Comparison of ENCODE assay signal across 21 cellular contexts in genomic region chr3:13393427-13394360, GRCh38. TPM values are rescaled to one million over a fixed set of nuclear protein-coding genes. Genes with fewer than 3 reads are reported as not detected.
"Had no signal": no experiment of that assay in that cellular context is flagged by ENCODE, and none has a peak within 500 bp of the region (broad histone marks: within the 10 kb centered on the region; RNA-seq: fewer than 3 reads in every experiment).

No MANE protein-coding gene starts in this region.

- H3K4me3 ChIP-seq: prostate gland, spleen, tibial artery had no signal

- H3K4me1 Mint-ChIP-seq: brain had no signal

- H3K4me3 Mint-ChIP-seq: activated CD4-positive, alpha-beta T cell treated with anti-CD3 and anti-CD28 coated beads, Interleukin-2, amount 10 ng/mL, durations not matched to agents 24 days and 14 days; activated T-cell treated with anti-CD3 and anti-CD28 coated beads, Interleukin-2, amount 50 U/mL, for 24 hours; brain; immature natural killer cell; natural killer cell; stimulated activated naive CD8-positive, alpha-beta T cell treated with anti-CD3 and anti-CD28 coated beads, Interleukin-15, amount 100 ng/mL, for 72 hours had no signal

- H3K4me1 ChIP-seq: foreskin keratinocyte, prostate gland, spleen, tibial artery had no signal

- H3K27ac ChIP-seq: foreskin keratinocyte, prostate gland, spleen, tibial artery, VCaP had no signal

- DNase-seq: activated CD4-positive, alpha-beta T cell treated with anti-CD3 and anti-CD28 coated beads, Interleukin-2, amount 10 ng/mL, durations not matched to agents 24 days and 14 days; activated CD8-positive, alpha-beta memory T cell treated with anti-CD3 and anti-CD28 coated beads for 24 hours; activated CD8-positive, alpha-beta memory T cell treated with anti-CD3 and anti-CD28 coated beads, Interleukin-2, amount 50 U/mL, for 4 hours; activated naive CD4-positive, alpha-beta T cell treated with anti-CD3 and anti-CD28 coated beads, Interleukin-2, amount 50 U/mL, for 16 hours; activated T-cell treated with anti-CD3 and anti-CD28 coated beads, Interleukin-2, amount 50 U/mL, for 24 hours; aorta; effector CD8-positive, alpha-beta T cell; foreskin keratinocyte; immature natural killer cell; kidney glomerular epithelial cell; left ventricle myocardium superior; midbrain; natural killer cell; spleen; stimulated activated CD4-positive, alpha-beta T cell treated with anti-CD3 and anti-CD28 coated beads, Interleukin-4, amount 100 ng/mL, for 24 hours; stimulated activated naive CD8-positive, alpha-beta T cell treated with anti-CD3 and anti-CD28 coated beads, Interleukin-15, amount 100 ng/mL, for 72 hours; tibial artery had no signal

- H3K36me3 ChIP-seq: prostate gland had no signal

- H3K27me3 Mint-ChIP-seq: activated CD4-positive, alpha-beta T cell treated with anti-CD3 and anti-CD28 coated beads, Interleukin-2, amount 10 ng/mL, durations not matched to agents 24 days and 14 days; activated T-cell treated with anti-CD3 and anti-CD28 coated beads, Interleukin-2, amount 50 U/mL, for 24 hours; brain; stimulated activated naive CD8-positive, alpha-beta T cell treated with anti-CD3 and anti-CD28 coated beads, Interleukin-15, amount 100 ng/mL, for 72 hours had no signal

- H3K27ac Mint-ChIP-seq: activated CD4-positive, alpha-beta T cell treated with anti-CD3 and anti-CD28 coated beads, Interleukin-2, amount 10 ng/mL, durations not matched to agents 24 days and 14 days; activated T-cell treated with anti-CD3 and anti-CD28 coated beads, Interleukin-2, amount 50 U/mL, for 24 hours; brain had no signal

- H3K36me3 Mint-ChIP-seq: natural killer cell had no signal

- ATAC-seq: activated CD4-positive, CD25-positive, alpha-beta regulatory T cell treated with anti-CD3 and anti-CD28 coated beads, Interleukin-2, amount 50 U/mL, for 24 hours; foreskin keratinocyte; left ventricle myocardium superior; natural killer cell; stimulated activated naive CD8-positive, alpha-beta T cell treated with anti-CD3 and anti-CD28 coated beads, Interleukin-15, amount 100 ng/mL, for 72 hours had no signal

- H3K9me3 ChIP-seq: prostate gland, spleen, tibial artery had no signal

- H3K27me3 ChIP-seq: spleen, tibial artery had no signal

- H3K9me3 Mint-ChIP-seq: activated CD4-positive, alpha-beta T cell treated with anti-CD3 and anti-CD28 coated beads, Interleukin-2, amount 10 ng/mL, durations not matched to agents 24 days and 14 days; activated T-cell treated with anti-CD3 and anti-CD28 coated beads, Interleukin-2, amount 50 U/mL, for 24 hours; brain; immature natural killer cell; natural killer cell; stimulated activated naive CD8-positive, alpha-beta T cell treated with anti-CD3 and anti-CD28 coated beads, Interleukin-15, amount 100 ng/mL, for 72 hours had no signal

RNA-seq across cellular contexts. Expression of gene NUP210, which starts 26.4 kb away (rescaled TPM):
- total RNA-seq: foreskin keratinocyte had no signal
- polyA plus RNA-seq: foreskin keratinocyte had no signal
